ENCODE assay signal across 1 cellular context in the genomic region with DNA sequence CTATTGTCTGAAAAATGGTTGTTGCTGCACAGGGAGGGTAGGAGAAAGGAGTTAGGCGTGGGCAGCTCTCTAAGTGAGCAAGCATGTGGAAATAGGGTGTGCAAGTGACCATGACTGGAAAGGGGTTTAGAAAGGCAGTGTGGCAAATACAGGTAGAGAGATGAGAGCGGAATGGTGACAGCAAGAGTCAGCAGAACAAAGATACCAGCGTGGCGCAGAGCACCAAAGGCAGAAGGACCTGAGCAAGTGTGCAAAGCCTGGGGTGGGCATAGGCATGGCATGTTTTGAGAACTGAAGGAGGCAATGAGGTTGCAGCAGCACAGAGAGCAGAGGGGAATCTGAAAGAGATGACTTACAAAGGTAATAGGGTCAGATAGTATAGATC.
TF ChIP-seq lines count a peak whose summit lies in the region.

No MANE protein-coding gene starts in this region.

TF ChIP-seq in HEK293, 187 proteins besides CTCF, POLR2A, EP300 and RAD21 (continued from another document):
- TF ChIP-seq ZNF169 (tag by site-specific recombination; IDR thresholded peaks at IDR 0.05): 0 out of 2 replicates have a peak, but pooled peaks have one; percentile 76
TF ChIP-seq in HEK293: peak in this region for 4.
